8 cellular contexts compared by ENCODE assay signal in genomic region chr22:42268852-42269406, GRCh38. TPM values are rescaled to one million over a fixed set of nuclear protein-coding genes. Genes with fewer than 3 reads are reported as not detected.
DNase-seq lines count a peak whose midpoint lies in the region; ATAC-seq and TF ChIP-seq lines count a peak whose summit lies in the region.

No MANE protein-coding gene starts in this region.

- H3F3A ChIP-seq in DOHH2 (ENCODE audit: control insufficient read depth, insufficient read depth) (no peaks in the 10 kb centered on the region), PC-9 (ENCODE audit: insufficient read depth, low read depth) (peaks cover 23% of the 10 kb centered on the region)

- intact Hi-C loops in PC-9 (cut with micrococcal nuclease; ENCODE audit: unreplicated experiment) = loop anchor here (1.0 kb wide), 1 partner anchor 44 kb away; no protein-coding TSS in a partner anchor
- intact Hi-C loops in ovary (cut with DNase I) = no loop called here

- peak overlapping the region; percentile 89 for H3K4me3 ChIP-seq in DOHH2 (ENCODE audit: low read length)
- peak overlapping the region; percentile 97 for H3K4me3 ChIP-seq in PC-9
- peak overlapping the region; percentile 97 for H3K4me3 ChIP-seq in ovary

- H3K4me1 ChIP-seq in DOHH2 (ENCODE audit: control insufficient read depth, low read length) (peaks cover 39% of the 10 kb centered on the region), PC-9 (replicated peaks; ENCODE audit: insufficient read depth) (peaks cover 18% of the 10 kb centered on the region), ovary (ENCODE audit: insufficient read depth) (peaks cover 6% of the 10 kb centered on the region)

- TSS peak; percentile 34 for BruUV-seq in PC-9 (replicated peaks; lab: Mats Ljungman, UMichigan)

- H3K36me3 ChIP-seq in DOHH2 (ENCODE audit: control insufficient read depth, low read length) = peaks cover 9% of the 10 kb centered on the region
- H3K36me3 ChIP-seq in PC-9 (ENCODE audit: low read depth) = peaks cover 9% of the 10 kb centered on the region; the same call in 1 of the 2 replicates
- no peaks in the 10 kb centered on the region for H3K36me3 ChIP-seq in ovary

- no peak for TF ChIP-seq EP300 in ovary (IDR thresholded peaks at IDR 0.05)

- H3K9me3 ChIP-seq in DOHH2 (ENCODE audit: control insufficient read depth, insufficient read depth, low read length) (no peaks in the 10 kb centered on the region), PC-9 (ENCODE audit: insufficient read depth, low read depth) (no peaks in the 10 kb centered on the region), ovary (no peaks in the 10 kb centered on the region)

- H3K9me2 ChIP-seq in DOHH2 (replicated peaks; ENCODE audit: control insufficient read depth, low read length) (no peaks in the 10 kb centered on the region), PC-9 (ENCODE audit: insufficient read depth) (no peaks in the 10 kb centered on the region)

- no peak for DNase-seq in PC-9
- DNase-seq in epithelial cell of prostate (ENCODE audit: low read depth, low spot score) = no peak
- DNase-seq in ovary = no peak
- no peak for DNase-seq in H4 (ENCODE audit: low spot score)

- no peak overlapping the region for H3K27ac ChIP-seq in DOHH2 (ENCODE audit: low read depth, low read length)
- H3K27ac ChIP-seq in PC-9 = peak overlapping the region; percentile 82; the same call in 1 of the 2 replicates
- H3K27ac ChIP-seq in epithelial cell of prostate = peak overlapping the region; percentile 87
- H3K27ac ChIP-seq in ovary = no peak overlapping the region

- ATAC-seq in HG03139 (IDR thresholded peaks at IDR 0.05; ENCODE audit: unreplicated experiment) = no peak
- no peak for ATAC-seq in HG03095 (IDR thresholded peaks at IDR 0.05; ENCODE audit: unreplicated experiment)
- ATAC-seq in HG03521 (IDR thresholded peaks at IDR 0.05; ENCODE audit: unreplicated experiment) = no peak

- H3K79me2 ChIP-seq in DOHH2 (ENCODE audit: control insufficient read depth, low read length) = peaks cover 62% of the 10 kb centered on the region
- peaks cover 69% of the 10 kb centered on the region for H3K79me2 ChIP-seq in PC-9 (ENCODE audit: low read depth)

- H3K27me3 ChIP-seq in DOHH2 (ENCODE audit: control insufficient read depth, low read length) (no peaks in the 10 kb centered on the region), PC-9 (ENCODE audit: insufficient read depth, low read depth) (no peaks in the 10 kb centered on the region), ovary (no peaks in the 10 kb centered on the region)

- WGBS in ovary, 3 donors = 10 to 12% (median 11%) methylated on average over 9 of the region's 9 CpGs

- no peak for TF ChIP-seq POLR2A in ovary (IDR thresholded peaks at IDR 0.05)

- H2AFZ ChIP-seq in PC-9 = peak overlapping the region; percentile 94; the same call in 1 of the 2 replicates

- POLR2A ChIA-PET in PC-9 (lab: Charles Lee; ENCODE audit: unreplicated experiment) = interaction anchor here (1.0 kb wide), 1 partner anchor 43 kb away, joined by 3 read pairs; no protein-coding TSS in a partner anchor

- H4K20me1 ChIP-seq in DOHH2 (ENCODE audit: control insufficient read depth, insufficient read depth, low read depth, low read length) (peaks cover 26% of the 10 kb centered on the region), PC-9 (ENCODE audit: insufficient read depth) (peaks cover 50% of the 10 kb centered on the region)

- H3K4me2 ChIP-seq in DOHH2 (ENCODE audit: low read length) = peak overlapping the region; percentile 78
- H3K4me2 ChIP-seq in PC-9 = peak overlapping the region; percentile 95

- CTCF ChIA-PET in PC-9 (lab: Charles Lee) = no interaction called here

- no peak for TF ChIP-seq CTCF in DOHH2 (IDR thresholded peaks at IDR 0.05; ENCODE audit: low read depth, low read length, poor library complexity, severe bottlenecking)
- no peak for TF ChIP-seq CTCF in PC-9 (conservative IDR thresholded peaks at IDR 0.05)
- no peak for TF ChIP-seq CTCF in ovary (IDR thresholded peaks at IDR 0.05)

RNA-seq across cellular contexts. Expression of gene TCF20, which starts 1.5 kb away (rescaled TPM):
- 79.1 and 85.1 TPM in 2 replicates for total RNA-seq in PC-9 (2021)
- 10 to 100 TPM; 18.1 to 42.0 (median 36.8) TPM for total RNA-seq in ovary
- 10 to 100 TPM; 12.4 to 15.1 TPM for polyA plus RNA-seq in ovary
- 17.8 and 23.5 TPM in 2 replicates for total RNA-seq in H4 (2014; rRNA removed; shearing (Covaris generic))

Comparison
In these comparisons a context has a peak if more than half of its experiments do, and no peak if none do; other contexts are left out.
1. H3K27ac ChIP-seq: peak in PC-9 (single experiment) and epithelial cell of prostate (single experiment); none in DOHH2 (single experiment) and ovary (0 of 2).
2. Peak in every context shown above with its lines, with median percentiles within 50 percentile points of each other: H3K4me3 ChIP-seq.